9 cellular contexts compared by ENCODE assay signal in genomic region chr14:79809849-79810612, GRCh38.
DNase-seq lines count a peak whose midpoint lies in the region; ATAC-seq and TF ChIP-seq lines count a peak whose summit lies in the region.
"Had no signal": no experiment of that assay in that cellular context is flagged by ENCODE, and none has a peak within 500 bp of the region (broad histone marks: within the 10 kb centered on the region; RNA-seq: fewer than 3 reads in every experiment).

No MANE protein-coding gene starts in this region.

- no peaks in the 10 kb centered on the region for H3K9me3 ChIP-seq in OCI-LY3 (ENCODE audit: insufficient read depth, low read length)
- H3K9me3 ChIP-seq: uterus had no signal

- peak; percentile 24; the same call in 1 of the 2 replicates for TF ChIP-seq CTCF in OCI-LY3 (IDR thresholded peaks at IDR 0.05; ENCODE audit: low read depth, low read length)

- H3K4me3 Mint-ChIP-seq in stimulated activated naive CD8-positive, alpha-beta T cell treated with anti-CD3 and anti-CD28 coated beads, Interleukin-15, amount 100 ng/mL, for 72 hours, result no peak overlapping the region

- H3K4me1 ChIP-seq in OCI-LY3 (ENCODE audit: low read length), result no peaks in the 10 kb centered on the region
- H3K4me1 ChIP-seq: uterus had no signal

- no peak overlapping the region for H3K4me2 ChIP-seq in OCI-LY3 (ENCODE audit: low read length)

- H3K4me3 ChIP-seq in OCI-LY3 (ENCODE audit: low read length), result no peak overlapping the region
- H3K4me3 ChIP-seq: uterus had no signal

- DNase-seq in Ammon's horn (ENCODE audit: low spot score) (peak; percentile 79), HT-29 (ENCODE audit: low spot score) (peak; percentile 31), iPS-NIHi7 (ENCODE audit: extremely low spot score) (peak; percentile 12), HuH-7.5 (ENCODE audit: low spot score) (no peak)
- DNase-seq in stimulated activated naive CD8-positive, alpha-beta T cell treated with anti-CD3 and anti-CD28 coated beads, Interleukin-15, amount 100 ng/mL, for 72 hours, result no peak
- DNase-seq: uterus had no signal

- no peaks in the 10 kb centered on the region for H3K27me3 ChIP-seq in OCI-LY3 (ENCODE audit: low read depth, low read length)
- H3K27me3 ChIP-seq: uterus had no signal

- H3K4me1 Mint-ChIP-seq in stimulated activated naive CD8-positive, alpha-beta T cell treated with anti-CD3 and anti-CD28 coated beads, Interleukin-15, amount 100 ng/mL, for 72 hours, result no peaks in the 10 kb centered on the region

- H2AFZ ChIP-seq in OCI-LY3 (ENCODE audit: low read depth, low read length), result no peak overlapping the region

- no peak for ATAC-seq in HG02885 (IDR thresholded peaks at IDR 0.05; ENCODE audit: poor library complexity, unreplicated experiment)
- no peak for ATAC-seq in stimulated activated naive CD8-positive, alpha-beta T cell treated with anti-CD3 and anti-CD28 coated beads, Interleukin-15, amount 100 ng/mL, for 72 hours
- no peak for ATAC-seq in GM19455 (IDR thresholded peaks at IDR 0.05; ENCODE audit: unreplicated experiment)

- H3K27ac Mint-ChIP-seq in stimulated activated naive CD8-positive, alpha-beta T cell treated with anti-CD3 and anti-CD28 coated beads, Interleukin-15, amount 100 ng/mL, for 72 hours, result no peak overlapping the region

- no peaks in the 10 kb centered on the region for H3K79me2 ChIP-seq in OCI-LY3 (ENCODE audit: low read length)

- no peaks in the 10 kb centered on the region for H3K36me3 ChIP-seq in OCI-LY3 (replicated peaks; ENCODE audit: low read depth, low read length)
- H3K36me3 ChIP-seq: uterus had no signal

- no peaks in the 10 kb centered on the region for H3K27me3 Mint-ChIP-seq in stimulated activated naive CD8-positive, alpha-beta T cell treated with anti-CD3 and anti-CD28 coated beads, Interleukin-15, amount 100 ng/mL, for 72 hours

- H3K27ac ChIP-seq in OCI-LY3 (ENCODE audit: low read length), result no peak overlapping the region
- H3K27ac ChIP-seq: uterus had no signal

- peaks cover 0 to 7% of the 10 kb centered on the region in 2 donors for H3K9me3 Mint-ChIP-seq in stimulated activated naive CD8-positive, alpha-beta T cell treated with anti-CD3 and anti-CD28 coated beads, Interleukin-15, amount 100 ng/mL, for 72 hours

- no peak overlapping the region for H3K9ac ChIP-seq in OCI-LY3 (ENCODE audit: low read length)

- no peaks in the 10 kb centered on the region for H4K20me1 ChIP-seq in OCI-LY3 (ENCODE audit: insufficient read depth, low read length)

Comparison
In these comparisons a context has a peak if more than half of its experiments do, and no peak if none do; other contexts are left out.
1. DNase-seq: peak in Ammon's horn (single experiment), HT-29 (single experiment) and iPS-NIHi7 (single experiment); none in HuH-7.5 (single experiment) and stimulated activated naive CD8-positive, alpha-beta T cell treated with anti-CD3 and anti-CD28 coated beads, Interleukin-15, amount 100 ng/mL, for 72 hours (0 of 2).